In the genomic region with DNA sequence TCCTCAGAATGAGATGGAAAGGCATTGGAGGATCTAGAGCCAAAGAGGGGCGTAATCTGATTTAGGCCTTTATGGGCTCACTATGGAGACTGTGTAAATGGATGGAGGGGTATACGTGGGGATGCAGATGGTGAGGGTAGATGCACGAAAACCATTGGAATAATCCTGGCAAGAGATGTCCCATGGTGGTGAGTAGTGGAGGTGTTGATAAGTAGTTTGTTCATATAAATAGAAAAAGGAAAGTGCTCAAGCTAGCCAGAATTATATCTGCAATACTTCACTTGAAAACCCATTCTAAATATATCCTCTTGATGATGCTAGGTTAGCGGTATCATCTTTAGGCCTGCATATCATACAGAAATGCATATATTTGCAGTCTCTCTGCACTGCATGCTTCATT, we compare ENCODE assay signal across 16 cellular contexts.
DNase-seq lines count a peak whose midpoint lies in the region; ATAC-seq, FAIRE-seq and TF ChIP-seq lines count a peak whose summit lies in the region.
"Had no signal": no experiment of that assay in that cellular context is flagged by ENCODE, and none has a peak within 500 bp of the region (broad histone marks: within the 10 kb centered on the region; RNA-seq: fewer than 3 reads in every experiment).

No MANE protein-coding gene starts in this region.

- no peak for TF ChIP-seq EP300 in H1 (IDR thresholded peaks at IDR 0.05; ENCODE audit: borderline replicate concordance in 1 of 2, low read depth in 2 of 2, low read length in 2 of 2)

- H3K4me3 ChIP-seq in left ventricle myocardium inferior (no peak overlapping the region), H1 (ENCODE audit: extremely low read depth in 1 of 4, insufficient read depth in 2 of 4, low read depth in 3 of 4, low read length in 4 of 4) (no peak overlapping the region), right cardiac atrium (ENCODE audit: low read length) (no peak overlapping the region)
- H3K4me3 ChIP-seq: BLaER1, GM23248 had no signal

- no peak overlapping the region for H3K23ac ChIP-seq in H1 (ENCODE audit: insufficient read length)

- H3K4me1 ChIP-seq in left ventricle myocardium inferior (peaks cover 31% of the 10 kb centered on the region), H1 (replicated peaks in 1 of 4; ENCODE audit: control insufficient read depth in 3 of 4, insufficient read depth in 4 of 4, low read length in 3 of 4) (peaks cover 5 to 24% (median 16%) of the 10 kb centered on the region in 4 experiments; a peak in 6 of 7 replicates), right cardiac atrium (ENCODE audit: control insufficient read depth, insufficient read depth, low read length) (peaks cover 5% of the 10 kb centered on the region)
- H3K4me1 ChIP-seq: BLaER1 had no signal

- H3K27me3 ChIP-seq in left ventricle myocardium inferior (ENCODE audit: low read depth) (no peaks in the 10 kb centered on the region), H1 (replicated peaks in 1 of 4; ENCODE audit: control insufficient read depth in 3 of 4, extremely low read depth in 1 of 4, insufficient read depth in 3 of 4, low read length in 3 of 4) (no peaks in the 10 kb centered on the region), right cardiac atrium (ENCODE audit: control insufficient read depth, insufficient read depth) (no peaks in the 10 kb centered on the region)
- H3K27me3 ChIP-seq: BLaER1 had no signal

- no peaks in the 10 kb centered on the region for H3K79me2 ChIP-seq in H1 (ENCODE audit: control insufficient read depth in 1 of 2, insufficient read depth in 2 of 2, low read length in 2 of 2)

- CTCF ChIA-PET in H1 (lab: Charles Lee; ENCODE audit: partially characterized antibody): interaction anchor here (1.4 kb wide), 1 partner anchor 110 kb away, joined by 3 read pairs; no protein-coding TSS in a partner anchor

- no peak for TF ChIP-seq RAD21 in H1 (IDR thresholded peaks at IDR 0.05 in 1 of 2, conservative IDR thresholded peaks at IDR 0.05 in 1 of 2; ENCODE audit: low read depth in 2 of 2, low read length in 2 of 2)

- H2BK12ac ChIP-seq in H1 (ENCODE audit: low read depth, low read length): 0 out of 2 replicates have a peak overlapping the region, but pooled peaks have one; percentile 60

- WGBS in H1 (ENCODE audit: extremely low coverage in 1 of 2, insufficient coverage in 1 of 2, insufficient read length in 1 of 2, insufficient replicate concordance in 2 of 2, low coverage in 1 of 2, low lambda C conversion rate in 2 of 2, missing lambda C conversion rate in 1 of 2), 2 experiments: 88% methylated on average over 4 of the region's 4 CpGs; no CpG with 5 or more reads in 1 of the 2 experiments
- 71% methylated on average over 4 of the region's 4 CpGs for WGBS in right cardiac atrium

- H2BK15ac ChIP-seq in H1 (ENCODE audit: low read length): no peak overlapping the region

- H2BK20ac ChIP-seq in H1 (ENCODE audit: low read length): peak overlapping the region; percentile 49; the same call in 1 of the 2 replicates

- H3K56ac ChIP-seq in H1 (replicated peaks; ENCODE audit: insufficient read length, low read depth, low read length): no peak overlapping the region

- H3K4me2 ChIP-seq in H1 (ENCODE audit: insufficient read depth in 1 of 2, low read depth in 2 of 2, low read length in 2 of 2): no peak overlapping the region
- H3K4me2 ChIP-seq: BLaER1 had no signal

- H3K79me1 ChIP-seq in H1 (ENCODE audit: low read depth, low read length): no peaks in the 10 kb centered on the region

- H3K27ac ChIP-seq in left ventricle myocardium inferior (replicated peaks) (no peak overlapping the region), H1 (ENCODE audit: low read depth, low read length) (no peak overlapping the region; the same call in 1 of the 2 replicates), right cardiac atrium (ENCODE audit: low read length) (no peak overlapping the region)
- H3K27ac ChIP-seq: BLaER1, GM23248 had no signal

- peak; percentile 91 for ATAC-seq in Right ventricle myocardium superior (ENCODE audit: poor library complexity)
- peak; percentile 53 to 58 for ATAC-seq in right cardiac atrium

- H4K20me1 ChIP-seq in H1 (replicated peaks in 1 of 2; ENCODE audit: control insufficient read depth in 1 of 2, insufficient read depth in 2 of 2, low read length in 2 of 2): no peaks in the 10 kb centered on the region
- H4K20me1 ChIP-seq: BLaER1 had no signal

- POLR2A ChIA-PET in H1 (lab: Charles Lee; ENCODE audit: partially characterized antibody): no interaction called here

- H3K36me3 ChIP-seq in left ventricle myocardium inferior: no peaks in the 10 kb centered on the region
- H3K36me3 ChIP-seq in H1 (ENCODE audit: control insufficient read depth in 2 of 4, insufficient read depth in 4 of 4, low read length in 3 of 4): no peaks in the 10 kb centered on the region
- H3K36me3 ChIP-seq: BLaER1 had no signal

- no peak for FAIRE-seq in H1 (lab: Jason Lieb, UNC)
- FAIRE-seq: GM18507 had no signal

- H3K14ac ChIP-seq in H1 (ENCODE audit: insufficient read length): no peak overlapping the region

- no peak overlapping the region for H3K18ac ChIP-seq in H1 (ENCODE audit: extremely low read depth, low read length)

- DNase-seq in Right ventricle myocardium superior (no peak), left ventricle myocardium inferior (no peak), H1 (ENCODE audit: low read depth in 1 of 2, low spot score in 2 of 2) (no peak), right cardiac atrium (no peak), midbrain (lab: John Stamatoyannopoulos, UW) (no peak), H4 (ENCODE audit: low spot score) (no peak), GM03348 (ENCODE audit: low spot score) (no peak)
- DNase-seq: 8988T, AML-193, GF-D8, GM23248, HCEC 1CT, HFFc6, IMR-90 had no signal

- H3K9ac ChIP-seq in H1 (replicated peaks in 1 of 4; ENCODE audit: extremely low read depth in 1 of 4, low read depth in 3 of 4, low read length in 3 of 4): no peak overlapping the region
- H3K9ac ChIP-seq: BLaER1, GM23248 had no signal

- peak overlapping the region; percentile 44 for H2BK120ac ChIP-seq in H1 (replicated peaks; ENCODE audit: low read depth, low read length)

- TF ChIP-seq CTCF in left ventricle myocardium inferior (IDR thresholded peaks at IDR 0.05; ENCODE audit: borderline replicate concordance) (no peak), H1 (IDR thresholded peaks at IDR 0.05; ENCODE audit: control extremely low read depth in 1 of 3, insufficient read depth in 1 of 3, low read depth in 1 of 3, low read length in 3 of 3) (no peak)

- no peak overlapping the region for H4K8ac ChIP-seq in H1 (ENCODE audit: extremely low read depth, insufficient read depth, low read length)

- TF ChIP-seq POLR2A in H1 (IDR thresholded peaks at IDR 0.05; ENCODE audit: control extremely low read depth in 1 of 2, low read depth in 2 of 2, low read length in 2 of 2): no peak

- no peaks in the 10 kb centered on the region for H3K23me2 ChIP-seq in H1 (ENCODE audit: low read depth, low read length)

- H4K5ac ChIP-seq in H1 (ENCODE audit: insufficient read length, low read depth, low read length): peak overlapping the region; percentile 34

- H3K9me3 ChIP-seq in left ventricle myocardium inferior (replicated peaks) (peaks cover 5% of the 10 kb centered on the region), H1 (ENCODE audit: insufficient read depth in 2 of 2, low read depth in 1 of 2, low read length in 1 of 2) (no peaks in the 10 kb centered on the region), right cardiac atrium (ENCODE audit: control insufficient read depth, low read length) (no peaks in the 10 kb centered on the region)
- H3K9me3 ChIP-seq: BLaER1 had no signal

- H2BK5ac ChIP-seq in H1 (ENCODE audit: low read depth, low read length): peak overlapping the region; percentile 1; the same call in 1 of the 2 replicates

- no peak overlapping the region for H2AFZ ChIP-seq in H1 (ENCODE audit: low read length)
- H2AFZ ChIP-seq: GM23248 had no signal

- H4K91ac ChIP-seq in H1 (replicated peaks; ENCODE audit: insufficient read length, low read length): peak overlapping the region; percentile 40

- H3K4ac ChIP-seq in H1 (replicated peaks; ENCODE audit: insufficient read length, low read depth, low read length): peak overlapping the region; percentile 86

- intact Hi-C loops in Right ventricle myocardium superior (cut with DNase I): no loop called here
- intact Hi-C loops in left ventricle myocardium inferior (cut with micrococcal nuclease): no loop called here
- intact Hi-C loops in right cardiac atrium (cut with DNase I): no loop called here

- no peak overlapping the region for H2AK5ac ChIP-seq in H1 (ENCODE audit: low read depth, low read length)

TF ChIP-seq in H1, 55 proteins besides CTCF, POLR2A, EP300 and RAD21:
- TF ChIP-seq TEAD4 (IDR thresholded peaks at IDR 0.05; ENCODE audit: low read depth, low read length): no peak
- TF ChIP-seq ZNF274 (IDR thresholded peaks at IDR 0.05; ENCODE audit: borderline replicate concordance, extremely low read depth, low read length): no peak
- TF ChIP-seq FOSL1 (IDR thresholded peaks at IDR 0.05; ENCODE audit: insufficient read depth, low read depth, low read length): no peak
TF ChIP-seq in H1: peak in this region for 0.
